ENCODE assay signal across 1 cellular context in the genomic region with DNA sequence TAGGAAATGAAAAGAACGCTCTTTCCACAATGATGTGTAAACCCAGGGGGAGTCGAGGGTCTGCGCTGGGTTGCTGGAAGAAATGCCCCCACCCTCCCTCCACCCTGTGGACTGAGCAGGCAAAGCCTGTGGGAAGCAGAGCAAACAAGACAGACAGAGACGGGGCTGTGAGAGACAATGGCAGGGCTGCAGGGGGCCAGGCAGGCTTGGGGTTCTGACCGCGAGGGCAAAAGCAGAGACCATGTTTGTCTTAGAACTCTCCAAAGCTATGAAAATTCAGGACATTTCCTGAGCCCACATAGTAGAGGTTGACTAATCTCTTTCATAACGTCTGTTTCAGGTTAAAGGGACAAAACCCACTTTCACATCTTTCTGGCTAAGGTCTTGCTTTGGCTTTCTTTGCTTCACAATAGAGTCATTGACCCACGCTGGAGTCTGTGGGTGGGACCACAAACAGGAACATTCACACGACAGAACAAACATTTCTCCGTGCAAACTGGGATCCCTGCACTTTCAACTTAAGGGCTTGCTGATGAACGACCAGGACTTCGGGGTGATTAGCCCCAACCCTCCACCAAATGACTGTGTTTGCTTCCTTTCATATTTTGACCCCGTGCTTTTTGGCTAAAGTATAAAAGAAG.
TF ChIP-seq lines count a peak whose summit lies in the region.

No MANE protein-coding gene starts in this region.

TF ChIP-seq in HepG2, 621 proteins besides CTCF, POLR2A, EP300 and RAD21 (continued from another document and continues in another):
- TF ChIP-seq, protein P1, sequence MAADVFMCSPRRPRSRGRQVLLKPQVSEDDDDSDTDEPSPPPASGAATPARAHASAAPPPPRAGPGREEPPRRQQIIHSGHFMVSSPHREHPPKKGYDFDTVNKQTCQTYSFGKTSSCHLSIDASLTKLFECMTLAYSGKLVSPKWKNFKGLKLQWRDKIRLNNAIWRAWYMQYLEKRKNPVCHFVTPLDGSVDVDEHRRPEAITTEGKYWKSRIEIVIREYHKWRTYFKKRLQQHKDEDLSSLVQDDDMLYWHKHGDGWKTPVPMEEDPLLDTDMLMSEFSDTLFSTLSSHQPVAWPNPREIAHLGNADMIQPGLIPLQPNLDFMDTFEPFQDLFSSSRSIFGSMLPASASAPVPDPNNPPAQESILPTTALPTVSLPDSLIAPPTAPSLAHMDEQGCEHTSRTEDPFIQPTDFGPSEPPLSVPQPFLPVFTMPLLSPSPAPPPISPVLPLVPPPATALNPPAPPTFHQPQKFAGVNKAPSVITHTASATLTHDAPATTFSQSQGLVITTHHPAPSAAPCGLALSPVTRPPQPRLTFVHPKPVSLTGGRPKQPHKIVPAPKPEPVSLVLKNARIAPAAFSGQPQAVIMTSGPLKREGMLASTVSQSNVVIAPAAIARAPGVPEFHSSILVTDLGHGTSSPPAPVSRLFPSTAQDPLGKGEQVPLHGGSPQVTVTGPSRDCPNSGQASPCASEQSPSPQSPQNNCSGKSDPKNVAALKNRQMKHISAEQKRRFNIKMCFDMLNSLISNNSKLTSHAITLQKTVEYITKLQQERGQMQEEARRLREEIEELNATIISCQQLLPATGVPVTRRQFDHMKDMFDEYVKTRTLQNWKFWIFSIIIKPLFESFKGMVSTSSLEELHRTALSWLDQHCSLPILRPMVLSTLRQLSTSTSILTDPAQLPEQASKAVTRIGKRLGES (CRISPR knock-in tag; IDR thresholded peaks at IDR 0.05; ENCODE audit: borderline replicate concordance): no peak
- TF ChIP-seq CEBPG (CRISPR knock-in tag; IDR thresholded peaks at IDR 0.05) (peak; percentile 80), FOSL1 (CRISPR knock-in tag; IDR thresholded peaks at IDR 0.05; ENCODE audit: borderline replicate concordance) (peak; percentile 53; the same call in 1 of the 2 replicates), ZNF205 (CRISPR knock-in tag; IDR thresholded peaks at IDR 0.05) (peak; percentile 68; the same call in 1 of the 2 replicates), YEATS2 (CRISPR knock-in tag; IDR thresholded peaks at IDR 0.05; ENCODE audit: borderline replicate concordance) (no peak), SOX13 (IDR thresholded peaks at IDR 0.05) (peak; percentile 71; the same call in 1 of the 2 replicates), SOX13 (CRISPR knock-in tag; conservative IDR thresholded peaks at IDR 0.05 in 1 of 2, IDR thresholded peaks at IDR 0.05 in 1 of 2) (peak in 1 of 2 experiments; percentile 95; a peak in 2 of 4 replicates), CEBPB (IDR thresholded peaks at IDR 0.05; ENCODE audit: borderline replicate concordance, low read depth, low read length) (peak; percentile 49; the same call in 1 of the 2 replicates), SP5 (CRISPR knock-in tag; IDR thresholded peaks at IDR 0.05; ENCODE audit: borderline replicate concordance, low read depth) (peak; percentile 97), ZNF263 (CRISPR knock-in tag; IDR thresholded peaks at IDR 0.05) (no peak), ELF3 (CRISPR knock-in tag; IDR thresholded peaks at IDR 0.05) (peak; percentile 71), MEF2D (CRISPR knock-in tag; IDR thresholded peaks at IDR 0.05) (0 out of 2 replicates have a peak, but pooled peaks have one; percentile 47), ZFP62 (CRISPR knock-in tag; IDR thresholded peaks at IDR 0.05) (no peak), KLF6 (CRISPR knock-in tag; IDR thresholded peaks at IDR 0.05) (no peak), THAP11 (CRISPR knock-in tag; IDR thresholded peaks at IDR 0.05) (peak; percentile 47; the same call in 1 of the 2 replicates), IRF2 (CRISPR knock-in tag; IDR thresholded peaks at IDR 0.05) (peak; percentile 64; the same call in 1 of the 2 replicates), ZNF782 (CRISPR knock-in tag; IDR thresholded peaks at IDR 0.05; ENCODE audit: borderline replicate concordance) (no peak), ZNF674 (CRISPR knock-in tag; IDR thresholded peaks at IDR 0.05; ENCODE audit: low read depth) (no peak), ZNF44 (CRISPR knock-in tag; IDR thresholded peaks at IDR 0.05) (no peak), KDM6A (CRISPR knock-in tag; IDR thresholded peaks at IDR 0.05; ENCODE audit: low read depth) (peak; percentile 57; the same call in 1 of the 2 replicates), ZNF616 (CRISPR knock-in tag; IDR thresholded peaks at IDR 0.05; ENCODE audit: low read depth) (no peak), KDM2A (CRISPR knock-in tag; IDR thresholded peaks at IDR 0.05; ENCODE audit: borderline replicate concordance, low read depth) (peak; percentile 5; the same call in 1 of the 2 replicates), CREM (IDR thresholded peaks at IDR 0.05) (peak; percentile 83), CREM (CRISPR knock-in tag; IDR thresholded peaks at IDR 0.05) (no peak), CAMTA2 (CRISPR knock-in tag; IDR thresholded peaks at IDR 0.05; ENCODE audit: borderline replicate concordance) (no peak), ZNF260 (CRISPR knock-in tag; IDR thresholded peaks at IDR 0.05; ENCODE audit: borderline replicate concordance, low read depth) (no peak), ZSCAN9 (CRISPR knock-in tag; IDR thresholded peaks at IDR 0.05; ENCODE audit: borderline replicate concordance) (0 out of 2 replicates have a peak, but pooled peaks have one; percentile 49), SP4 (CRISPR knock-in tag; IDR thresholded peaks at IDR 0.05) (peak; percentile 53; the same call in 1 of the 2 replicates), ETV5 (CRISPR knock-in tag; IDR thresholded peaks at IDR 0.05; ENCODE audit: borderline replicate concordance) (peak; percentile 88)
- TF ChIP-seq, protein P2, sequence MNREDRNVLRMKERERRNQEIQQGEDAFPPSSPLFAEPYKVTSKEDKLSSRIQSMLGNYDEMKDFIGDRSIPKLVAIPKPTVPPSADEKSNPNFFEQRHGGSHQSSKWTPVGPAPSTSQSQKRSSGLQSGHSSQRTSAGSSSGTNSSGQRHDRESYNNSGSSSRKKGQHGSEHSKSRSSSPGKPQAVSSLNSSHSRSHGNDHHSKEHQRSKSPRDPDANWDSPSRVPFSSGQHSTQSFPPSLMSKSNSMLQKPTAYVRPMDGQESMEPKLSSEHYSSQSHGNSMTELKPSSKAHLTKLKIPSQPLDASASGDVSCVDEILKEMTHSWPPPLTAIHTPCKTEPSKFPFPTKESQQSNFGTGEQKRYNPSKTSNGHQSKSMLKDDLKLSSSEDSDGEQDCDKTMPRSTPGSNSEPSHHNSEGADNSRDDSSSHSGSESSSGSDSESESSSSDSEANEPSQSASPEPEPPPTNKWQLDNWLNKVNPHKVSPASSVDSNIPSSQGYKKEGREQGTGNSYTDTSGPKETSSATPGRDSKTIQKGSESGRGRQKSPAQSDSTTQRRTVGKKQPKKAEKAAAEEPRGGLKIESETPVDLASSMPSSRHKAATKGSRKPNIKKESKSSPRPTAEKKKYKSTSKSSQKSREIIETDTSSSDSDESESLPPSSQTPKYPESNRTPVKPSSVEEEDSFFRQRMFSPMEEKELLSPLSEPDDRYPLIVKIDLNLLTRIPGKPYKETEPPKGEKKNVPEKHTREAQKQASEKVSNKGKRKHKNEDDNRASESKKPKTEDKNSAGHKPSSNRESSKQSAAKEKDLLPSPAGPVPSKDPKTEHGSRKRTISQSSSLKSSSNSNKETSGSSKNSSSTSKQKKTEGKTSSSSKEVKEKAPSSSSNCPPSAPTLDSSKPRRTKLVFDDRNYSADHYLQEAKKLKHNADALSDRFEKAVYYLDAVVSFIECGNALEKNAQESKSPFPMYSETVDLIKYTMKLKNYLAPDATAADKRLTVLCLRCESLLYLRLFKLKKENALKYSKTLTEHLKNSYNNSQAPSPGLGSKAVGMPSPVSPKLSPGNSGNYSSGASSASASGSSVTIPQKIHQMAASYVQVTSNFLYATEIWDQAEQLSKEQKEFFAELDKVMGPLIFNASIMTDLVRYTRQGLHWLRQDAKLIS (CRISPR knock-in tag; IDR thresholded peaks at IDR 0.05): 0 out of 2 replicates have a peak, but pooled peaks have one; percentile 17
- TF ChIP-seq, protein P3, sequence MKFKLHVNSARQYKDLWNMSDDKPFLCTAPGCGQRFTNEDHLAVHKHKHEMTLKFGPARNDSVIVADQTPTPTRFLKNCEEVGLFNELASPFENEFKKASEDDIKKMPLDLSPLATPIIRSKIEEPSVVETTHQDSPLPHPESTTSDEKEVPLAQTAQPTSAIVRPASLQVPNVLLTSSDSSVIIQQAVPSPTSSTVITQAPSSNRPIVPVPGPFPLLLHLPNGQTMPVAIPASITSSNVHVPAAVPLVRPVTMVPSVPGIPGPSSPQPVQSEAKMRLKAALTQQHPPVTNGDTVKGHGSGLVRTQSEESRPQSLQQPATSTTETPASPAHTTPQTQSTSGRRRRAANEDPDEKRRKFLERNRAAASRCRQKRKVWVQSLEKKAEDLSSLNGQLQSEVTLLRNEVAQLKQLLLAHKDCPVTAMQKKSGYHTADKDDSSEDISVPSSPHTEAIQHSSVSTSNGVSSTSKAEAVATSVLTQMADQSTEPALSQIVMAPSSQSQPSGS (CRISPR knock-in tag; IDR thresholded peaks at IDR 0.05): no peak
- TF ChIP-seq, protein P4, sequence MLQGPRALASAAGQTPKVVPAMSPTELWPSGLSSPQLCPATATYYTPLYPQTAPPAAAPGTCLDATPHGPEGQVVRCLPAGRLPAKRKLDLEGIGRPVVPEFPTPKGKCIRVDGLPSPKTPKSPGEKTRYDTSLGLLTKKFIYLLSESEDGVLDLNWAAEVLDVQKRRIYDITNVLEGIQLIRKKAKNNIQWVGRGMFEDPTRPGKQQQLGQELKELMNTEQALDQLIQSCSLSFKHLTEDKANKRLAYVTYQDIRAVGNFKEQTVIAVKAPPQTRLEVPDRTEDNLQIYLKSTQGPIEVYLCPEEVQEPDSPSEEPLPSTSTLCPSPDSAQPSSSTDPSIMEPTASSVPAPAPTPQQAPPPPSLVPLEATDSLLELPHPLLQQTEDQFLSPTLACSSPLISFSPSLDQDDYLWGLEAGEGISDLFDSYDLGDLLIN (CRISPR knock-in tag; IDR thresholded peaks at IDR 0.05; ENCODE audit: borderline replicate concordance): no peak
- TF ChIP-seq, protein P5, sequence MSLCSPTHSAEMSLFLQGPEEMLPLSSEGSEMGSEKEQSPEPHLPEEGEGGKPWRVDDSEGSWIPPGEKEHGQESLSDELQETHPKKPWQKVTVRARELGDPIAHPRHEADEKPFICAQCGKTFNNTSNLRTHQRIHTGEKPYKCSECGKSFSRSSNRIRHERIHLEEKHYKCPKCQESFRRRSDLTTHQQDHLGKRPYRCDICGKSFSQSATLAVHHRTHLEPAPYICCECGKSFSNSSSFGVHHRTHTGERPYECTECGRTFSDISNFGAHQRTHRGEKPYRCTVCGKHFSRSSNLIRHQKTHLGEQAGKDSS (CRISPR knock-in tag; IDR thresholded peaks at IDR 0.05; ENCODE audit: borderline replicate concordance, low read depth): peak; percentile 71; the same call in 1 of the 2 replicates
- TF ChIP-seq, protein P6, sequence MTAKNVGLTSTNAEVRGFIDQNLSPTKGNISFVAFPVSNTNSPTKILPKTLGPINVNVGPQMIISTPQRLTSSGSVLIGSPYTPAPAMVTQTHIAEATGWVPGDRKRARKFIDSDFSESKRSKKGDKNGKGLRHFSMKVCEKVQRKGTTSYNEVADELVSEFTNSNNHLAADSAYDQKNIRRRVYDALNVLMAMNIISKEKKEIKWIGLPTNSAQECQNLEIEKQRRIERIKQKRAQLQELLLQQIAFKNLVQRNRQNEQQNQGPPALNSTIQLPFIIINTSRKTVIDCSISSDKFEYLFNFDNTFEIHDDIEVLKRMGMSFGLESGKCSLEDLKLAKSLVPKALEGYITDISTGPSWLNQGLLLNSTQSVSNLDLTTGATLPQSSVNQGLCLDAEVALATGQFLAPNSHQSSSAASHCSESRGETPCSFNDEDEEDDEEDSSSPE (CRISPR knock-in tag; IDR thresholded peaks at IDR 0.05): 0 out of 2 replicates have a peak, but pooled peaks have one; percentile 40
- TF ChIP-seq, protein P7, sequence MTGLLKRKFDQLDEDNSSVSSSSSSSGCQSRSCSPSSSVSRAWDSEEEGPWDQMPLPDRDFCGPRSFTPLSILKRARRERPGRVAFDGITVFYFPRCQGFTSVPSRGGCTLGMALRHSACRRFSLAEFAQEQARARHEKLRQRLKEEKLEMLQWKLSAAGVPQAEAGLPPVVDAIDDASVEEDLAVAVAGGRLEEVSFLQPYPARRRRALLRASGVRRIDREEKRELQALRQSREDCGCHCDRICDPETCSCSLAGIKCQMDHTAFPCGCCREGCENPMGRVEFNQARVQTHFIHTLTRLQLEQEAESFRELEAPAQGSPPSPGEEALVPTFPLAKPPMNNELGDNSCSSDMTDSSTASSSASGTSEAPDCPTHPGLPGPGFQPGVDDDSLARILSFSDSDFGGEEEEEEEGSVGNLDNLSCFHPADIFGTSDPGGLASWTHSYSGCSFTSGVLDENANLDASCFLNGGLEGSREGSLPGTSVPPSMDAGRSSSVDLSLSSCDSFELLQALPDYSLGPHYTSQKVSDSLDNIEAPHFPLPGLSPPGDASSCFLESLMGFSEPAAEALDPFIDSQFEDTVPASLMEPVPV (CRISPR knock-in tag; IDR thresholded peaks at IDR 0.05): peak; percentile 50; the same call in 1 of the 2 replicates
- TF ChIP-seq, protein P8, sequence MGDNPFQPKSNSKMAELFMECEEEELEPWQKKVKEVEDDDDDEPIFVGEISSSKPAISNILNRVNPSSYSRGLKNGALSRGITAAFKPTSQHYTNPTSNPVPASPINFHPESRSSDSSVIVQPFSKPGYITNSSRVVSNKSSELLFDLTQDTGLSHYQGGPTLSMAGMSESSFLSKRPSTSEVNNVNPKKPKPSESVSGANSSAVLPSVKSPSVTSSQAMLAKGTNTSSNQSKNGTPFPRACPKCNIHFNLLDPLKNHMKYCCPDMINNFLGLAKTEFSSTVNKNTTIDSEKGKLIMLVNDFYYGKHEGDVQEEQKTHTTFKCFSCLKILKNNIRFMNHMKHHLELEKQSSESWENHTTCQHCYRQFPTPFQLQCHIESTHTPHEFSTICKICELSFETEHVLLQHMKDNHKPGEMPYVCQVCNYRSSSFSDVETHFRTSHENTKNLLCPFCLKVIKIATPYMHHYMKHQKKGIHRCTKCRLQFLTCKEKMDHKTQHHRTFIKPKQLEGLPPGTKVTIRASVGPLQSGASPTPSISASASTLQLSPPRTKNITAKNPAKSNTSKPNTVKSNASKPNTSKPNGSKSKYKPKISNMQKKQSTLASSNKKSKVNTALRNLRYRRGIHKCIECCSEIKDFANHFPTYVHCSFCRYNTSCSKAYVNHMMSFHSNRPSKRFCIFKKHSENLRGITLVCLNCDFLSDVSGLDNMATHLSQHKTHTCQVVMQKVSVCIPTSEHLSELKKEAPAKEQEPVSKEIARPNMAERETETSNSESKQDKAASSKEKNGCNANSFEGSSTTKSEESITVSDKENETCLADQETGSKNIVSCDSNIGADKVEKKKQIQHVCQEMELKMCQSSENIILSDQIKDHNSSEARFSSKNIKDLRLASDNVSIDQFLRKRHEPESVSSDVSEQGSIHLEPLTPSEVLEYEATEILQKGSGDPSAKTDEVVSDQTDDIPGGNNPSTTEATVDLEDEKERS (CRISPR knock-in tag; IDR thresholded peaks at IDR 0.05): peak; percentile 95
- TF ChIP-seq, protein P9, sequence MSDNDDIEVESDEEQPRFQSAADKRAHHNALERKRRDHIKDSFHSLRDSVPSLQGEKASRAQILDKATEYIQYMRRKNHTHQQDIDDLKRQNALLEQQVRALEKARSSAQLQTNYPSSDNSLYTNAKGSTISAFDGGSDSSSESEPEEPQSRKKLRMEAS (IDR thresholded peaks at IDR 0.05): peak; percentile 12; the same call in 1 of the 2 replicates
